In genomic region chr6:157198425-157199279, GRCh38 we compare ENCODE assay signal across 11 cellular contexts.
A peak's percentile ranks its signal among the peaks of the same experiment; 100 is the strongest.
DNase-seq lines count a peak whose midpoint lies in the region; ATAC-seq, FAIRE-seq and TF ChIP-seq lines count a peak whose summit lies in the region.
"Had no signal": no experiment of that assay in that cellular context is flagged by ENCODE, and none has a peak within 500 bp of the region (broad histone marks: within the 10 kb centered on the region; RNA-seq: fewer than 3 reads in every experiment).

No MANE protein-coding gene starts in this region.

- H3K4me3 Mint-ChIP-seq in brain = peak overlapping the region in 2 of 5 experiments; percentile 41 to 42
- no peak overlapping the region for H3K4me3 Mint-ChIP-seq in stimulated activated effector memory CD8-positive, alpha-beta T cell treated with anti-CD3 and anti-CD28 coated beads, Interleukin-12 subunit alpha, Interleukin-12 subunit beta, amount 100 ng/mL, for 72 hours

- FAIRE-seq in D721Med (lab: Jason Lieb, UNC) = no peak
- FAIRE-seq: A549 had no signal

- no peak overlapping the region for H3K4me3 ChIP-seq in urinary bladder (ENCODE audit: low read depth, low read length)
- H3K4me3 ChIP-seq: A549 had no signal

- no peaks in the 10 kb centered on the region for H3K9me3 Mint-ChIP-seq in brain
- no peaks in the 10 kb centered on the region for H3K9me3 Mint-ChIP-seq in stimulated activated effector memory CD8-positive, alpha-beta T cell treated with anti-CD3 and anti-CD28 coated beads, Interleukin-12 subunit alpha, Interleukin-12 subunit beta, amount 100 ng/mL, for 72 hours

- H3K27ac Mint-ChIP-seq in brain = peak overlapping the region in 4 of 5 experiments; percentile 67 to 91 (median 76)
- H3K27ac Mint-ChIP-seq in stimulated activated effector memory CD8-positive, alpha-beta T cell treated with anti-CD3 and anti-CD28 coated beads, Interleukin-12 subunit alpha, Interleukin-12 subunit beta, amount 100 ng/mL, for 72 hours = no peak overlapping the region

- DNase-seq in NCI-H2227 (lab: John Stamatoyannopoulos, UW; ENCODE audit: unreplicated experiment) (peak; percentile 5), NCI-H2227 treated with DMSO at 0.1 percent for 48 hours (lab: John Stamatoyannopoulos, UW) (no peak), left colon (peak; percentile 90 to 94), SW 1271 (lab: John Stamatoyannopoulos, UW) (no peak), D721Med (ENCODE audit: insufficient read length, low spot score) (no peak)
- no peak for DNase-seq in stimulated activated effector memory CD8-positive, alpha-beta T cell treated with anti-CD3 and anti-CD28 coated beads, Interleukin-12 subunit alpha, Interleukin-12 subunit beta, amount 100 ng/mL, for 72 hours (ENCODE audit: low spot score in 2 of 2)
- DNase-seq: amniotic stem cell, RPMI8226 had no signal

- no peak for TF ChIP-seq CTCF in brain (conservative IDR thresholded peaks at IDR 0.05)
- no peak for TF ChIP-seq CTCF in D721Med (IDR thresholded peaks at IDR 0.05; ENCODE audit: insufficient read depth, missing control alignments)

- H3K4me1 ChIP-seq in urinary bladder (ENCODE audit: insufficient read depth) = no peaks in the 10 kb centered on the region
- H3K4me1 ChIP-seq: A549 had no signal

- WGBS in urinary bladder = 43% methylated on average over 15 of the region's 15 CpGs

- peaks cover 3% of the 10 kb centered on the region for H3K27me3 Mint-ChIP-seq in brain

- H3K36me3 ChIP-seq in urinary bladder (ENCODE audit: insufficient read depth) = peaks cover 3% of the 10 kb centered on the region

- H3K4me1 Mint-ChIP-seq in brain = peaks cover 25% of the 10 kb centered on the region
- H3K4me1 Mint-ChIP-seq in stimulated activated effector memory CD8-positive, alpha-beta T cell treated with anti-CD3 and anti-CD28 coated beads, Interleukin-12 subunit alpha, Interleukin-12 subunit beta, amount 100 ng/mL, for 72 hours = no peaks in the 10 kb centered on the region

- H3K27ac ChIP-seq in urinary bladder (ENCODE audit: low read depth) = peak overlapping the region; percentile 67
- H3K27ac ChIP-seq: A549 had no signal

- ATAC-seq in left colon = peak; percentile 99
- no peak for ATAC-seq in stimulated activated effector memory CD8-positive, alpha-beta T cell treated with anti-CD3 and anti-CD28 coated beads, Interleukin-12 subunit alpha, Interleukin-12 subunit beta, amount 100 ng/mL, for 72 hours
- ATAC-seq: A549 had no signal

- intact Hi-C loops in left colon (cut with DNase I, micrococcal nuclease) = no loop called here

- H3K36me3 Mint-ChIP-seq in brain = peaks cover 59% of the 10 kb centered on the region
- peaks cover 64% of the 10 kb centered on the region for H3K36me3 Mint-ChIP-seq in stimulated activated effector memory CD8-positive, alpha-beta T cell treated with anti-CD3 and anti-CD28 coated beads, Interleukin-12 subunit alpha, Interleukin-12 subunit beta, amount 100 ng/mL, for 72 hours

Comparison
In these comparisons a context has a peak if more than half of its experiments do, and no peak if none do; other contexts are left out.
1. DNase-seq: peak in NCI-H2227 (single experiment) and left colon (2 of 2); none in NCI-H2227 treated with DMSO at 0.1 percent for 48 hours (single experiment), SW 1271 (0 of 2), stimulated activated effector memory CD8-positive, alpha-beta T cell treated with anti-CD3 and anti-CD28 coated beads, Interleukin-12 subunit alpha, Interleukin-12 subunit beta, amount 100 ng/mL, for 72 hours (0 of 2) and D721Med (single experiment).